Comparison of ENCODE assay signal across 26 cellular contexts in genomic region chr16:14678748-14679497, GRCh38. TPM values are rescaled to one million over a fixed set of nuclear protein-coding genes. Genes with fewer than 3 reads are reported as not detected.
"Had no signal": no experiment of that assay in that cellular context is flagged by ENCODE, and none has a peak within 500 bp of the region (broad histone marks: within the 10 kb centered on the region; RNA-seq: fewer than 3 reads in every experiment).

No MANE protein-coding gene starts in this region.

- H3K27ac ChIP-seq: HL-60, RWPE1 had no signal

- H3K9me3 ChIP-seq: MG63, SK-N-SH had no signal

- DNase-seq: Karpas-422; KG1; MG63; NCI-H1092; NCI-H1105 treated with DMSO at 0.1 percent for 48 hours; NCI-H1417 treated with DMSO at 0.1 percent for 48 hours; NCI-H146; NCI-H1694 treated with DMSO at 0.1 percent for 48 hours; NCI-H1930; NCI-H2081; NCI-H2107; NCI-H2227 treated with DMSO at 0.1 percent for 48 hours; NCI-H524 treated with DMSO at 0.1 percent for 48 hours; NCI-H69; NCI-H774; NK-92 treated with Interleukin-12 subunit alpha and Interleukin-12 subunit beta, amount 100 ng/mL, for 24 hours; PC-3; SHP77; SK-N-SH; SW 1271 had no signal

- H3K36me3 ChIP-seq: MG63 had no signal

- FAIRE-seq: HTR-8/SVneo had no signal

- ATAC-seq: Panc1, PC-3 had no signal

- H3K9ac ChIP-seq: SK-N-SH had no signal

- H3K4me2 ChIP-seq: SK-N-SH had no signal

- H3K4me3 ChIP-seq: MG63 had no signal

RNA-seq across cellular contexts. Expression of gene PLA2G10, which starts 15.2 kb away (rescaled TPM):
- total RNA-seq: NCI-H460, SK-MEL-5 had no signal
- polyA plus RNA-seq: SK-N-SH had no signal
